Comparison of ENCODE assay signal across 22 cellular contexts in the genomic region with DNA sequence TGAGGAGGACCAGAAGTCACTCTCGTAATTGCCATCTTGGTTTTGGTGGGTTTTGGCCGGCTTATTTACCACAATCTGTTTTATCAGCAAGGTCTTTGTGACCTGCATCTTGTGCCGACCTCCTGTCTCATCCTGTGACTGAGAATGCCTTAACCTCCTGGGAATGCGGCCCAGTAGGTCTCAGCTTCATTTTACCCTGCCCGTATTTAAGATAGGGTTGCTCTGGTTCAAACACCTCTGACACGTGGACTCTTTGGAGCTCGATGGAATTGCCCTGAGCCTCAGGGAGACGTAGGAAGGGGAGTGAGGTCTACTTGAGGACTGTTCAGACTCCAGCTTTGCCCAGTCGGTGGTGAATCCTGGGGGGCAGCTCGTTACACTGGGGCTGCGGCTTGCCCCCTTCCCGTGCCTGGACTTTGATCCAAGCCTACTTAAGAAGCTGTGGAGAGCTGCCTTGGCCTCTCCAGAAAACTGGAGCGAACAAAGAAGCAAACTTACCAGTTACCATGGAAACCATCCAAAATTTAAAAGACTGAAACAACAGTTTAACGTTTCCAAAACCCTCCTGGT.
"Had no signal": no experiment of that assay in that cellular context is flagged by ENCODE, and none has a peak within 500 bp of the region (broad histone marks: within the 10 kb centered on the region; RNA-seq: fewer than 3 reads in every experiment).

No MANE protein-coding gene starts in this region.

- DNase-seq: activated CD4-positive, alpha-beta memory T cell treated with anti-CD3 and anti-CD28 coated beads for 36 hours; activated CD4-positive, alpha-beta T cell treated with anti-CD3 and anti-CD28 coated beads, Interleukin-2, amount 10 ng/mL, durations not matched to agents 24 days and 14 days; activated CD4-positive, CD25-positive, alpha-beta regulatory T cell treated with anti-CD3 and anti-CD28 coated beads, Interleukin-2, amount 50 U/mL, for 72 hours; activated CD8-positive, alpha-beta memory T cell treated with anti-CD3 and anti-CD28 coated beads, Interleukin-2, amount 50 U/mL, for 48 hours; activated T-cell treated with anti-CD3 and anti-CD28 coated beads, Interleukin-2, amount 50 U/mL, for 24 hours; cerebellar nuclear complex; colonic mucosa; effector CD8-positive, alpha-beta T cell; foreskin fibroblast; heart left ventricle; midbrain; naive thymus-derived CD4-positive, alpha-beta T cell; stimulated activated CD4-positive, alpha-beta T cell treated with anti-CD3 and anti-CD28 coated beads, Interleukin-12 subunit alpha, Interleukin-12 subunit beta, amount 100 ng/mL, for 4 hours; stimulated activated CD4-positive, alpha-beta T cell treated with anti-CD3 and anti-CD28 coated beads, Interleukin-4, amount 100 ng/mL, for 1 hour; stimulated activated naive CD8-positive, alpha-beta T cell treated with anti-CD3 and anti-CD28 coated beads, Interleukin-15, Interleukin-2, amounts not matched to agents 100 U/mL and 50 U/mL, for 24 hours; T-helper 2 cell had no signal

- H3K27me3 ChIP-seq: colonic mucosa, heart left ventricle, neutrophil, vagina had no signal

- ATAC-seq: activated naive CD4-positive, alpha-beta T cell treated with anti-CD3 and anti-CD28 coated beads, Interleukin-2, amount 50 U/mL, for 72 hours; heart left ventricle; naive thymus-derived CD4-positive, alpha-beta T cell; sciatic nerve; stimulated activated naive CD8-positive, alpha-beta T cell treated with anti-CD3 and anti-CD28 coated beads, Interleukin-15, Interleukin-2, amounts not matched to agents 100 U/mL and 50 U/mL, for 24 hours had no signal

- H3K9me3 ChIP-seq: colonic mucosa, neutrophil, thoracic aorta, vagina had no signal

- H3K4me1 ChIP-seq: colonic mucosa, vagina had no signal

- H3K36me3 ChIP-seq: colonic mucosa, heart left ventricle, neutrophil, thoracic aorta, vagina had no signal

- H3K27ac ChIP-seq: colonic mucosa, heart left ventricle, neutrophil, skin epidermis, thoracic aorta, vagina had no signal

- H3K4me3 ChIP-seq: colonic mucosa, heart left ventricle, skin epidermis, thoracic aorta, vagina had no signal
